1 cellular context compared by ENCODE assay signal in genomic region chr16:86408685-86409084, GRCh38.
TF ChIP-seq lines count a peak whose summit lies in the region.

No MANE protein-coding gene starts in this region.

TF ChIP-seq in endothelial cell of umbilical vein, 7 proteins besides CTCF, POLR2A, EP300 and RAD21:
- TF ChIP-seq FOS (IDR thresholded peaks at IDR 0.05; ENCODE audit: borderline replicate concordance, insufficient read depth, low read length) (no peak), EZH2 (IDR thresholded peaks at IDR 0.05; ENCODE audit: borderline replicate concordance, low read depth, low read length, severe bottlenecking) (no peak), MYC (IDR thresholded peaks at IDR 0.05; ENCODE audit: low read depth, low read length) (no peak), POLR2AphosphoS5 (IDR thresholded peaks at IDR 0.05; ENCODE audit: insufficient read depth, low read depth, low read length) (no peak), GATA2 (IDR thresholded peaks at IDR 0.05; ENCODE audit: insufficient read depth, insufficient read length, low read depth, low read length) (no peak), JUN (IDR thresholded peaks at IDR 0.05; ENCODE audit: borderline replicate concordance, insufficient read depth, insufficient read length, low read depth) (no peak), MAX (IDR thresholded peaks at IDR 0.05; ENCODE audit: insufficient read depth, insufficient read length) (no peak)
